Comparison of ENCODE assay signal across 15 cellular contexts in genomic region chr6:144741659-144742058, GRCh38.
"Had no signal": no experiment of that assay in that cellular context is flagged by ENCODE, and none has a peak within 500 bp of the region (broad histone marks: within the 10 kb centered on the region; RNA-seq: fewer than 3 reads in every experiment).

No MANE protein-coding gene starts in this region.

- H3K4me3 ChIP-seq: psoas muscle had no signal

- ATAC-seq: naive thymus-derived CD8-positive, alpha-beta T cell; psoas muscle; sciatic nerve had no signal

- DNase-seq: activated CD4-positive, alpha-beta T cell treated with anti-CD3 and anti-CD28 coated beads, Interleukin-2, amount 50 U/mL, for 1 hour; activated CD4-positive, CD25-positive, alpha-beta regulatory T cell; activated gamma-delta T cell; brain microvascular endothelial cell; cerebellar nuclear complex; hypothalamus; kidney glomerular epithelial cell; naive thymus-derived CD8-positive, alpha-beta T cell; psoas muscle; stimulated activated CD4-positive, alpha-beta T cell treated with anti-CD3 and anti-CD28 coated beads, Interleukin-2, amount 100 ng/mL, for 24 hours; T-helper 2 cell had no signal

- H3K27ac Mint-ChIP-seq: activated naive CD8-positive, alpha-beta T cell; dendritic cell treated with granulocyte-macrophage colony-stimulating factor and Interleukin-4, amounts not matched to agents 40 ng/mL and 50 ng/mL, for 4 days; stimulated activated naive CD8-positive, alpha-beta T cell treated with anti-CD3 and anti-CD28 coated beads, Interleukin-15, Interleukin-2, amounts not matched to agents 100 ng/mL and 50 ng/mL, for 24 hours had no signal

- H3K9me3 Mint-ChIP-seq: dendritic cell treated with granulocyte-macrophage colony-stimulating factor and Interleukin-4, amounts not matched to agents 40 ng/mL and 50 ng/mL, for 4 days; naive thymus-derived CD8-positive, alpha-beta T cell; stimulated activated naive CD8-positive, alpha-beta T cell treated with anti-CD3 and anti-CD28 coated beads, Interleukin-15, Interleukin-2, amounts not matched to agents 100 ng/mL and 50 ng/mL, for 24 hours had no signal

- H3K4me1 ChIP-seq: psoas muscle had no signal

- H3K27me3 ChIP-seq: brain microvascular endothelial cell had no signal

- H3K4me3 Mint-ChIP-seq: activated naive CD8-positive, alpha-beta T cell; dendritic cell treated with granulocyte-macrophage colony-stimulating factor and Interleukin-4, amounts not matched to agents 40 ng/mL and 50 ng/mL, for 4 days; naive thymus-derived CD8-positive, alpha-beta T cell; stimulated activated naive CD8-positive, alpha-beta T cell treated with anti-CD3 and anti-CD28 coated beads, Interleukin-15, Interleukin-2, amounts not matched to agents 100 ng/mL and 50 ng/mL, for 24 hours had no signal

- H3K9me3 ChIP-seq: psoas muscle had no signal

- H3K36me3 ChIP-seq: brain microvascular endothelial cell had no signal

- H3K27ac ChIP-seq: brain microvascular endothelial cell, psoas muscle had no signal

- H3K27me3 Mint-ChIP-seq: activated naive CD8-positive, alpha-beta T cell; dendritic cell treated with granulocyte-macrophage colony-stimulating factor and Interleukin-4, amounts not matched to agents 40 ng/mL and 50 ng/mL, for 4 days; naive thymus-derived CD8-positive, alpha-beta T cell; stimulated activated naive CD8-positive, alpha-beta T cell treated with anti-CD3 and anti-CD28 coated beads, Interleukin-15, Interleukin-2, amounts not matched to agents 100 ng/mL and 50 ng/mL, for 24 hours had no signal
